Comparison of ENCODE assay signal across 11 cellular contexts in the genomic region with DNA sequence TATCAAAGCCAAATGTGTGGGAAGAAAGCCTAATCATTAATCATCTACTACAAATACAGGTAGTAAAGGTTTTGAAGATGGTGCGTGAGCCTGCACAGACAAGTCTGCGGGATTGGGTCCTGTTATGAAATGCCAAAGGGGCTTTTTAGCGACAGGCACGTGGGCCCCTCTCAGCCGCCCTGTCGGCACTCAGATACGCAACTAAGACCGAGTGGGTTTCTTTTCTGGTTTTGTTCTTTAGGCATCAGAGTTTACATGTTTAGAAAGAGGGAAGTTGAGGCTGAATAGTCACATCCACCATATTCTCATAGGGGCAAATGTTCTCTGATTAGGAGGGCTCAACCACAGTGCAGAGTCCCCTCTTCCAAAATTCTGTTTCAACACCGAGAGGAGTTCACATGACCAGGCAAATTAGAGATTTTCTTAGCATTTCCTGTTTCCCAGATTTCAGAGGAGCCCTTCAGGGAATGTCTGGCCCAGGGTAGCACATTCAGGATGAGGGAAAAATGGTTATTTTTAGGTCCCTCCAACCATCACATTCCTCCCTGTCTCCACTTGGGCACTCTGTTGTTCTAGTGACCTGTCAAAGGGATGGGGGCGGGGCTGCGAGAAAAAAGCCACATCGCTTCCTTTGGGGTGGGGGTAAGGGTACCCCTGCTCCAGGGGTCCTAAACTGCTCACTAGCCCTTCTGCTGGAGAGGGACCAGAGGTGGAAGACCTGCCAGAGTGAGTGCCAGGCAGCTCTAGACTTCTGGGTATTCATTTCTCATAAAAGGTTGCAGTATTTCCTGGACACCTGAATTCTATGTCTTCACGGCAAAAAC.
DNase-seq lines count a peak whose midpoint lies in the region; ATAC-seq and TF ChIP-seq lines count a peak whose summit lies in the region.
"Had no signal": no experiment of that assay in that cellular context is flagged by ENCODE, and none has a peak within 500 bp of the region (broad histone marks: within the 10 kb centered on the region; RNA-seq: fewer than 3 reads in every experiment).

No MANE protein-coding gene starts in this region.

- peak overlapping the region; percentile 99 for H3K27ac Mint-ChIP-seq in activated naive CD8-positive, alpha-beta T cell treated with anti-CD3 and anti-CD28 coated beads, Interleukin-2, amount 50 U/mL, for 24 hours

- H3K27me3 ChIP-seq in OCI-LY1 (ENCODE audit: insufficient read depth, low read length) (no peaks in the 10 kb centered on the region), parathyroid adenoma (ENCODE audit: control insufficient read depth, insufficient read depth, low read length) (no peaks in the 10 kb centered on the region)

- no peaks in the 10 kb centered on the region for H3K9me3 Mint-ChIP-seq in activated naive CD8-positive, alpha-beta T cell treated with anti-CD3 and anti-CD28 coated beads, Interleukin-2, amount 50 U/mL, for 24 hours

- H3K36me3 Mint-ChIP-seq in activated naive CD8-positive, alpha-beta T cell treated with anti-CD3 and anti-CD28 coated beads, Interleukin-2, amount 50 U/mL, for 24 hours (ENCODE audit: low read depth) = peaks cover 12% of the 10 kb centered on the region

- H3K36me3 ChIP-seq in OCI-LY1 (ENCODE audit: insufficient read depth, low read length) (peaks cover 69% of the 10 kb centered on the region), parathyroid adenoma (ENCODE audit: control insufficient read depth, insufficient read depth, low read length) (no peaks in the 10 kb centered on the region)

- no peak for ATAC-seq in activated naive CD8-positive, alpha-beta T cell treated with anti-CD3 and anti-CD28 coated beads, Interleukin-2, amount 50 U/mL, for 24 hours
- ATAC-seq in GM19463 (IDR thresholded peaks at IDR 0.05; ENCODE audit: unreplicated experiment) (no peak), HG03039 (IDR thresholded peaks at IDR 0.05; ENCODE audit: unreplicated experiment) (no peak)

- H3K4me1 ChIP-seq in OCI-LY1 (ENCODE audit: insufficient read depth, low read length, severe bottlenecking) (peaks cover 96% of the 10 kb centered on the region), parathyroid adenoma (peaks cover 26% of the 10 kb centered on the region)

- H3K4me3 ChIP-seq in GM12864 (ENCODE audit: low read depth, low read length) (peak overlapping the region; percentile 46), OCI-LY1 (ENCODE audit: low read depth, low read length, poor library complexity, severe bottlenecking) (peak overlapping the region; percentile 61), parathyroid adenoma (ENCODE audit: low read depth, low read length) (peak overlapping the region; percentile 11)

- H3K4me1 Mint-ChIP-seq in activated naive CD8-positive, alpha-beta T cell treated with anti-CD3 and anti-CD28 coated beads, Interleukin-2, amount 50 U/mL, for 24 hours = peaks cover 98% of the 10 kb centered on the region

- H3F3A ChIP-seq in OCI-LY1 (ENCODE audit: insufficient read depth, low read length) = peaks cover 23% of the 10 kb centered on the region

- DNase-seq in GM12864 (ENCODE audit: low read depth) = no peak
- DNase-seq in activated naive CD8-positive, alpha-beta T cell treated with anti-CD3 and anti-CD28 coated beads, Interleukin-2, amount 50 U/mL, for 24 hours = no peak
- DNase-seq in NCI-H1930 (lab: John Stamatoyannopoulos, UW) = no peak
- no peak for DNase-seq in NCI-H1694 (lab: John Stamatoyannopoulos, UW)
- DNase-seq: glutamatergic neuron, Kasumi-1, NCI-H82 had no signal

- H3K4me2 ChIP-seq in OCI-LY1 (ENCODE audit: low read length) (peak overlapping the region; percentile 74), parathyroid adenoma (ENCODE audit: low read length) (no peak overlapping the region)

- H3K27ac ChIP-seq in OCI-LY1 (ENCODE audit: low read depth, low read length, poor library complexity, severe bottlenecking) (peak overlapping the region; percentile 99), parathyroid adenoma (peak overlapping the region; percentile 30)

- H3K9ac ChIP-seq in OCI-LY1 (ENCODE audit: low read length) (peak overlapping the region; percentile 87), parathyroid adenoma (no peak overlapping the region)

- H3K27me3 Mint-ChIP-seq in activated naive CD8-positive, alpha-beta T cell treated with anti-CD3 and anti-CD28 coated beads, Interleukin-2, amount 50 U/mL, for 24 hours = peaks cover 3% of the 10 kb centered on the region

- H3K9me2 ChIP-seq in OCI-LY1 (ENCODE audit: low read depth, low read length) = no peaks in the 10 kb centered on the region

- H3K4me3 Mint-ChIP-seq in activated naive CD8-positive, alpha-beta T cell treated with anti-CD3 and anti-CD28 coated beads, Interleukin-2, amount 50 U/mL, for 24 hours = peak overlapping the region; percentile 83

- H3K79me2 ChIP-seq in OCI-LY1 (ENCODE audit: insufficient read depth, low read length) (peaks cover 71% of the 10 kb centered on the region), parathyroid adenoma (no peaks in the 10 kb centered on the region)

- TF ChIP-seq CTCF in GM12864 (IDR thresholded peaks at IDR 0.05; ENCODE audit: low read depth, low read length, missing control alignments) (no peak), OCI-LY1 (IDR thresholded peaks at IDR 0.05; ENCODE audit: low read length) (no peak), parathyroid adenoma (IDR thresholded peaks at IDR 0.05) (no peak)

- H2AFZ ChIP-seq in OCI-LY1 (ENCODE audit: low read length) (no peak overlapping the region), parathyroid adenoma (no peak overlapping the region)

- H3K9me3 ChIP-seq in OCI-LY1 (ENCODE audit: low read length) = no peaks in the 10 kb centered on the region
- H3K9me3 ChIP-seq in parathyroid adenoma (ENCODE audit: control insufficient read depth, low read length) = no peaks in the 10 kb centered on the region

- H4K20me1 ChIP-seq in OCI-LY1 (ENCODE audit: insufficient read depth, low read length) = no peaks in the 10 kb centered on the region

Comparison
In these comparisons a context has a peak if more than half of its experiments do, and no peak if none do; other contexts are left out.
1. H3K4me3 ChIP-seq: peak in every context shown above with its lines; median percentile 61 in OCI-LY1; 46 in GM12864; 11 in parathyroid adenoma.